1 cellular context compared by ENCODE assay signal in genomic region chr2:230330725-230331124, GRCh38.
TF ChIP-seq lines count a peak whose summit lies in the region.

No MANE protein-coding gene starts in this region.

TF ChIP-seq in GM12878, 131 proteins besides CTCF, POLR2A, EP300 and RAD21 (continued from another document):
- TF ChIP-seq GABPA (IDR thresholded peaks at IDR 0.05; ENCODE audit: low read depth), result no peak
- no peak for TF ChIP-seq RB1 (IDR thresholded peaks at IDR 0.05; ENCODE audit: borderline replicate concordance)
- TF ChIP-seq NRF1 (conservative IDR thresholded peaks at IDR 0.05; ENCODE audit: low read depth, low read length), result no peak
- no peak for TF ChIP-seq NFXL1 (IDR thresholded peaks at IDR 0.05; ENCODE audit: borderline replicate concordance)
- TF ChIP-seq MYB (IDR thresholded peaks at IDR 0.05; ENCODE audit: borderline replicate concordance, low read depth, low read length), result no peak
